ENCODE assay signal across 8 cellular contexts in the genomic region with DNA sequence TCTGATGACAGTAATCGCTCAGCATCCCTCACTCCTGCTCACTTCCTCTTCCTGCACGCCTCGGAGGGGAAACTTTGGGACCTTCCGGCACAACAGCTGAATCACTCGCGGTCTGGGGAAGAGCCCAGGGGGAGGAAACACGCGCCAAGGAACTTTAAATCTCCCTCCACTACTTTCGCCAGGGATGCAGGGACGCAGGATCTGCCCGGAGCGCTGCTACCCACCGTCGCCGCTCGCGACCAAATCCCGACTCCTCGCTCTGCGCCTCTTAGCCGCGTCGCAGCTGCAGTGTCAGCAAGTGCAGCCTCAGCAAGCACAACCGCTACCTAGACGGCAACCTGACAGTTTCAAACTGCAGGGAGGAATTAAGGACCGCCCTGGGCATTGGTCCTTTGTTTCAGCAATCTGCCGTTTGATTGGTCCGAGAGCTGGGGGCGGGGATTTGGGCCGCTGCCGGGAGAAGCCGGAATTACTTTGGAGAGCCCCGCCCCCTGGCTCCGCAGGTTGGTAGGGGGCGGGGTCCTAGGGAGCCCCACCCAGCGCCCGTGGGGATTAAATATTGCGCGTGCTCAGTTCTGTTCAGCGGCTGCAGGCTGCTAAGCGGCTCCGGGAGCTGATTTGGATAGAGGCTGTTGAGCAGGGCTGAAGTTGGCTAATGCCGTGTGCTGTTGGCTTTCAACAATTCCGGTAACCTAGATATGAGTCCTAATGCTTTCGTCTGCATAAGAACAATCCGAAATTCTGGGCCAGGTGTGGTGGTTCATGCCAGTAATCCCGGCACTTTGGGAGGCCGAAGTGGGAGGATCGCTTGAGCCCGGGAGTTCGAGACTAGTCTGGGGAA. TPM values are rescaled to one million over a fixed set of nuclear protein-coding genes. Genes with fewer than 3 reads are reported as not detected.
DNase-seq lines count a peak whose midpoint lies in the region; ATAC-seq and TF ChIP-seq lines count a peak whose summit lies in the region.

A gene with protein sequence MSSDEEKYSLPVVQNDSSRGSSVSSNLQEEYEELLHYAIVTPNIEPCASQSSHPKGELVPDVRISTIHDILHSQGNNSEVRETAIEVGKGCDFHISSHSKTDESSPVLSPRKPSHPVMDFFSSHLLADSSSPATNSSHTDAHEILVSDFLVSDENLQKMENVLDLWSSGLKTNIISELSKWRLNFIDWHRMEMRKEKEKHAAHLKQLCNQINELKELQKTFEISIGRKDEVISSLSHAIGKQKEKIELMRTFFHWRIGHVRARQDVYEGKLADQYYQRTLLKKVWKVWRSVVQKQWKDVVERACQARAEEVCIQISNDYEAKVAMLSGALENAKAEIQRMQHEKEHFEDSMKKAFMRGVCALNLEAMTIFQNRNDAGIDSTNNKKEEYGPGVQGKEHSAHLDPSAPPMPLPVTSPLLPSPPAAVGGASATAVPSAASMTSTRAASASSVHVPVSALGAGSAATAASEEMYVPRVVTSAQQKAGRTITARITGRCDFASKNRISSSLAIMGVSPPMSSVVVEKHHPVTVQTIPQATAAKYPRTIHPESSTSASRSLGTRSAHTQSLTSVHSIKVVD (minus strand): TSS at position 356 of the 841 bp plus-strand sequence. CDS start 4,500 bp downstream, outside the sequence.

- H3K4me3 Mint-ChIP-seq in type B pancreatic cell: peak within 1 kb of the TSS; percentile 99

- no peaks in the 10 kb centered on the region for H3K9me3 ChIP-seq in heart left ventricle

- H3K36me3 Mint-ChIP-seq in type B pancreatic cell: peaks cover 9% of the 10 kb centered on the region

- peak within 1 kb of the TSS; percentile 29 to 95 (median 84) for H3K27ac ChIP-seq in heart left ventricle

- DNase-seq in GM13976 (ENCODE audit: low spot score) (peak; percentile 97), NCI-H146 treated with DMSO at 0.1 percent for 48 hours (lab: John Stamatoyannopoulos, UW; ENCODE audit: unreplicated experiment) (peak; percentile 98), amniotic epithelial cell (ENCODE audit: low read depth) (peak; percentile 93), heart left ventricle (peak; percentile 95 to 97 (median 96)), pons (ENCODE audit: low spot score) (peak; percentile 94), type B pancreatic cell (ENCODE audit: extremely low spot score, unreplicated experiment) (peak; percentile 97)

- WGBS in heart left ventricle, 4 donors: 10 to 26% (median 11%) methylated on average over 21 to 51 of the region's 51 CpGs

- H3K27me3 Mint-ChIP-seq in type B pancreatic cell: peaks cover 19% of the 10 kb centered on the region

- TF ChIP-seq POLR2A in heart left ventricle (IDR thresholded peaks at IDR 0.05): peak in 1 of 2 donors; percentile 68

- peak; percentile 88 for ATAC-seq in HG02870 (IDR thresholded peaks at IDR 0.05; ENCODE audit: unreplicated experiment)
- ATAC-seq in heart left ventricle: peak; percentile 99 to 100 (median 100)

- TF ChIP-seq CTCF in GM13976 (IDR thresholded peaks at IDR 0.05; ENCODE audit: borderline replicate concordance, control extremely low read depth, extremely low read depth, insufficient read depth, missing control alignments) (no peak), heart left ventricle (IDR thresholded peaks at IDR 0.05) (no peak), type B pancreatic cell (conservative IDR thresholded peaks at IDR 0.05) (no peak)

- H3K4me1 Mint-ChIP-seq in type B pancreatic cell (ENCODE audit: unreplicated experiment): peaks cover 15% of the 10 kb centered on the region

- peaks cover 0 to 15% (median 10%) of the 10 kb centered on the region in 12 donors for H3K4me1 ChIP-seq in heart left ventricle

- peak within 1 kb of the TSS; percentile 99 for H3K27ac Mint-ChIP-seq in type B pancreatic cell

- H3K36me3 ChIP-seq in heart left ventricle: peaks cover 0 to 14% (median 0%) of the 10 kb centered on the region in 9 donors

- no peaks in the 10 kb centered on the region for H3K27me3 ChIP-seq in heart left ventricle

- H3K9me3 Mint-ChIP-seq in type B pancreatic cell: no peaks in the 10 kb centered on the region

- intact Hi-C loops in T-helper 1 cell treated with Interleukin-12 subunit alpha and Interleukin-12 subunit beta and Interleukin-4 antibody, amounts not matched to agents 30 ng/mL and 1 ng/mL, for 36 hours (cut with micrococcal nuclease): loop anchor here (1.0 to 10.0 kb wide), 18 partner anchors 39 to 1313 kb away; a partner anchor contains a TSS
- intact Hi-C loops in heart left ventricle (cut with DNase I): loop anchor here in 1 of 10 donors (2.0 kb wide), 1 partner anchor 381 kb away; a partner anchor contains a TSS

- peak within 1 kb of the TSS; percentile 61 to 96 (median 84) for H3K4me3 ChIP-seq in heart left ventricle

- in situ Hi-C loops in GM13976 (cut with MboI; ENCODE audit: low sequenced_read_pairs, unreplicated experiment): no loop called here

RNA-seq across cellular contexts. Expression of the gene that starts here (rescaled TPM):
- total RNA-seq in T-helper 1 cell treated with Interleukin-12 subunit alpha and Interleukin-12 subunit beta and Interleukin-4 antibody, amounts not matched to agents 30 ng/mL and 1 ng/mL, for 36 hours: 20.6 and 20.8 TPM in 2 replicates
- total RNA-seq in heart left ventricle (1 to 10 TPM; 3.4 to 6.7 (median 4.8) TPM), type B pancreatic cell (ENCODE audit: low replicate concordance) (9.9 and 16.0 TPM in 2 replicates)
- polyA plus RNA-seq in heart left ventricle: 1 to 10 TPM; 3.5 to 5.4 TPM

Comparison
In these comparisons a context has a peak if more than half of its experiments do, and no peak if none do; other contexts are left out.
1. Peak in every context shown above with its lines: DNase-seq, ATAC-seq, H3K4me3 ChIP-seq and H3K27ac ChIP-seq.